Comparison of ENCODE assay signal across 1 cellular context in genomic region chr14:36162267-36162666, GRCh38.
TF ChIP-seq lines count a peak whose summit lies in the region.

No MANE protein-coding gene starts in this region.

TF ChIP-seq in GM23338, 12 proteins besides CTCF, POLR2A, EP300 and RAD21 (continued from another document):
- TF ChIP-seq ZNF462 (CRISPR knock-in tag; IDR thresholded peaks at IDR 0.05), result no peak
